In the genomic region with DNA sequence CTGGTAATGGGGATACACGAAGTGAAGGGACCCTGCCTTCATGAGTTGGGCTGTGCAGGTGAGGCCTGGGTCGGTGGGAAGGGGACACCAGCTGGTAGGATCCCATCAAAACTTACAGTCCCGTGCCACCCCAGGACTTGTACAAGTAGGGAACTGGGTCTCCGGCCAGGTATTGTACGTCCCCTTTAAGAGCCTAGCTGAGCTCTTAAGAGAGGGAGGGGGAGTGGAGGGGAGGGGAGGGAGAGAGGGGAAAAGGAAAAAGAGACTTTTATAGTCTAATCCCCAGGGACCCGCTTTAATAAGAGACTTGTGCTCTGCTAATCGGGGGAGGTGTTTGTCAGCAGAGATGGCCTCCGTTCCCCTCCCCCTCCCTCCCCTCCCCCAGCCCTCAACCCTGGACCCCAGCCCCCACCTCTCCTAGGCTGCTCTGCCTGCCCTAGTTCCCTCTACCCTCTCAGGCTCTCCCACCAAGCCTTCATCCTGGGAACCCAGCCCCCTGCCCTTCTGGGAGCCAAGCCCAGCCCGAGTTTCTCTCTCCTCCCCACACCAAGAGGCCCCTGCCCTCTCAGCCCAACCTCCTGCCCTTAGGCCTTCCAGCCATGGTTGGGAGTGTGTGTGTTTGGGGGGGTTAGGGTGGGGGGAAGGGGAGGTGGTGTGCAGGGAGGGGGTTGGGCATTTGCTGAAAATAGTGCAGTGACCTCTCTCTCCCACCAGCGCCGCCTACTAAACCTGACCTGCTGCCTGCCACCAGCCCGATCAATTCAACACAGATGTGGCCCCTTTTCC, we compare ENCODE assay signal across 8 cellular contexts.
A peak's percentile ranks its signal among the peaks of the same experiment; 100 is the strongest.
DNase-seq lines count a peak whose midpoint lies in the region; ATAC-seq and TF ChIP-seq lines count a peak whose summit lies in the region.

No MANE protein-coding gene starts in this region.

- peaks cover 30% of the 10 kb centered on the region; the same call in 1 of the 2 replicates for H4K20me1 ChIP-seq in DND-41 (ENCODE audit: insufficient read depth, low read length)

- H3K4me3 ChIP-seq in DND-41 (ENCODE audit: low read depth in 1 of 2, low read length in 2 of 2): peak overlapping the region in 1 of 2 experiments; percentile 64; a peak in 2 of 4 replicates

- H3K4me2 ChIP-seq in DND-41 (ENCODE audit: insufficient read depth, low read length): peak overlapping the region; percentile 74

- no peaks in the 10 kb centered on the region for H3K27me3 ChIP-seq in DND-41 (ENCODE audit: insufficient read depth, low read length, poor library complexity)

- ATAC-seq in DND-41 (ENCODE audit: insufficient read depth, low read depth) (no peak), HG03280 (IDR thresholded peaks at IDR 0.05; ENCODE audit: unreplicated experiment) (no peak), GM18870 (IDR thresholded peaks at IDR 0.05; ENCODE audit: unreplicated experiment) (no peak), HG03354 (IDR thresholded peaks at IDR 0.05; ENCODE audit: poor library complexity, severe bottlenecking, unreplicated experiment) (no peak), HG02798 (IDR thresholded peaks at IDR 0.05; ENCODE audit: poor library complexity, unreplicated experiment) (no peak)

- H3K79me2 ChIP-seq in DND-41 (ENCODE audit: insufficient read depth, low read length): peaks cover 14% of the 10 kb centered on the region

- H3K9ac ChIP-seq in DND-41 (ENCODE audit: low read depth, low read length): peak overlapping the region; percentile 58; the same call in 1 of the 2 replicates

- H3K27ac Mint-ChIP-seq in nephron progenitor cell: peak overlapping the region; percentile 99

- peaks cover 15% of the 10 kb centered on the region for H3K36me3 ChIP-seq in DND-41 (ENCODE audit: insufficient read depth, low read length)

- H3K36me3 Mint-ChIP-seq in nephron progenitor cell (ENCODE audit: low read depth): peaks cover 35% of the 10 kb centered on the region

- TF ChIP-seq CTCF in DND-41 (IDR thresholded peaks at IDR 0.05; ENCODE audit: borderline replicate concordance, extremely low read depth, low read length, poor library complexity, severe bottlenecking) (no peak), nephron progenitor cell (IDR thresholded peaks at IDR 0.05) (no peak)

- peaks cover 74% of the 10 kb centered on the region for H3K4me1 Mint-ChIP-seq in nephron progenitor cell

- no peak overlapping the region for H2AFZ ChIP-seq in DND-41 (ENCODE audit: low read depth, low read length)

- peak overlapping the region; percentile 30; the same call in 1 of the 2 replicates for H3K27ac ChIP-seq in DND-41 (ENCODE audit: low read length)
- H3K27ac ChIP-seq in cingulate gyrus (ENCODE audit: low read depth, low read length): peak overlapping the region; percentile 54

- peaks cover 3% of the 10 kb centered on the region for H3K27me3 Mint-ChIP-seq in nephron progenitor cell (ENCODE audit: low read depth, poor library complexity)

- DNase-seq in DND-41 (no peak), NCI-H2171 (lab: John Stamatoyannopoulos, UW) (peak; percentile 77), nephron progenitor cell (peak; percentile 85)

- H3K9me3 Mint-ChIP-seq in nephron progenitor cell: no peaks in the 10 kb centered on the region

- H3K9me3 ChIP-seq in DND-41 (ENCODE audit: insufficient read depth, low read length, severe bottlenecking): no peaks in the 10 kb centered on the region

- peak overlapping the region; percentile 97 for H3K4me3 Mint-ChIP-seq in nephron progenitor cell

- peaks cover 35% of the 10 kb centered on the region for H3K4me1 ChIP-seq in DND-41 (ENCODE audit: insufficient read depth, low read length)
